8 cellular contexts compared by ENCODE assay signal in genomic region chr6:43668151-43669028, GRCh38. TPM values are rescaled to one million over a fixed set of nuclear protein-coding genes. Genes with fewer than 3 reads are reported as not detected.
A peak's percentile ranks its signal among the peaks of the same experiment; 100 is the strongest.
DNase-seq lines count a peak whose midpoint lies in the region; ATAC-seq and TF ChIP-seq lines count a peak whose summit lies in the region.

No MANE protein-coding gene starts in this region.

- H3K27ac ChIP-seq in HCT116 (ENCODE audit: low read depth, low read length) (peak overlapping the region; percentile 49), lung (ENCODE audit: low read depth in 1 of 2, low read length in 1 of 2) (peak overlapping the region in 1 of 2 donors; percentile 29)

- POLR2A ChIA-PET in HCT116 (lab: Charles Lee) = interaction anchor here (0.9 kb wide), 1 partner anchor 101 kb away, joined by 3 read pairs; the partner anchor contains the start of gene VEGFA
- POLR2A ChIA-PET in activated B cell treated with CpG ODN at 0.5 μM for 24 hours (lab: Charles Lee) = interaction anchor here (0.8 to 3.5 kb wide), 6 partner anchors 12 to 103 kb away, joined by 3 to 30 read pairs (median 8); partner anchors contain the start of gene VEGFA

- peak; percentile 56 for TF ChIP-seq RAD21 in HCT116 (IDR thresholded peaks at IDR 0.05; ENCODE audit: low read depth)

- WGBS in lung, 2 donors = 26 to 32% methylated on average over 16 to 17 of the region's 17 CpGs

- H3K4me3 ChIP-seq in HCT116 (replicated peaks in 1 of 2; ENCODE audit: low read depth in 1 of 2, low read length in 2 of 2) (no peak overlapping the region; a peak in 1 of 4 replicates), lung (no peak overlapping the region)

- H3K79me2 ChIP-seq in HCT116 (ENCODE audit: insufficient read depth, low read length) = no peaks in the 10 kb centered on the region

- H3K27me3 ChIP-seq in HCT116 (ENCODE audit: insufficient read depth, low read length) (no peaks in the 10 kb centered on the region), lung (ENCODE audit: control insufficient read depth, insufficient read depth) (no peaks in the 10 kb centered on the region)

- H3K4me3 Mint-ChIP-seq in activated B cell treated with CpG ODN at 0.5 μM for 24 hours = no peak overlapping the region

- peak overlapping the region; percentile 69 for H3K4me2 ChIP-seq in HCT116 (ENCODE audit: low read length)

- TF ChIP-seq CTCF in HCT116 (IDR thresholded peaks at IDR 0.05 in 2 of 3, conservative IDR thresholded peaks at IDR 0.05 in 1 of 3; ENCODE audit: borderline replicate concordance in 1 of 3, insufficient read depth in 1 of 3, low read depth in 2 of 3, low read length in 2 of 3) = peak; percentile 55 to 78 (median 75)
- no peak for TF ChIP-seq CTCF in activated B cell treated with CpG ODN at 0.5 μM for 24 hours (IDR thresholded peaks at IDR 0.05)
- TF ChIP-seq CTCF in lung (IDR thresholded peaks at IDR 0.05; ENCODE audit: control extremely low read depth, extremely low read depth) = peak; percentile 31

- no peak for TF ChIP-seq POLR2A in HCT116 (IDR thresholded peaks at IDR 0.05; ENCODE audit: borderline replicate concordance, extremely low read depth, insufficient read depth, insufficient read length)

- H3K36me3 ChIP-seq in HCT116 (ENCODE audit: control insufficient read depth in 1 of 2, insufficient read depth in 2 of 2, low read length in 2 of 2) (peaks cover 8 to 15% of the 10 kb centered on the region in 2 experiments; a peak in 3 of 4 replicates), lung (ENCODE audit: control insufficient read depth in 2 of 2, insufficient read depth in 2 of 2, low read length in 2 of 2) (peaks cover 0 to 21% of the 10 kb centered on the region in 2 donors)

- peak overlapping the region; percentile 64 for H3K27ac Mint-ChIP-seq in activated B cell treated with CpG ODN at 0.5 μM for 24 hours

- RAD21 ChIA-PET in HCT116 (lab: Charles Lee; ENCODE audit: low non-redundant PET in 1 of 2, low total read pairs in 2 of 2, uncharacterized antibody in 2 of 2, unreplicated experiment in 2 of 2) = no interaction called here

- no TSS peak for BruUV-seq in HCT116 (replicated peaks; lab: Mats Ljungman, UMichigan)

- H3K4me1 ChIP-seq in HCT116 (ENCODE audit: control insufficient read depth in 1 of 2, insufficient read depth in 2 of 2, low read length in 2 of 2) = peaks cover 11 to 47% of the 10 kb centered on the region in 2 experiments
- peaks cover 2 to 5% of the 10 kb centered on the region in 2 donors for H3K4me1 ChIP-seq in lung (ENCODE audit: control insufficient read depth in 2 of 2, insufficient read depth in 2 of 2, low read length in 2 of 2)

- H2AFZ ChIP-seq in HCT116 (ENCODE audit: low read depth, low read length, poor library complexity, severe bottlenecking) = no peak overlapping the region

- H3K27me3 Mint-ChIP-seq in activated B cell treated with CpG ODN at 0.5 μM for 24 hours = no peaks in the 10 kb centered on the region

- H4K20me1 ChIP-seq in HCT116 (ENCODE audit: insufficient read depth) = no peaks in the 10 kb centered on the region

- H3K9me3 Mint-ChIP-seq in activated B cell treated with CpG ODN at 0.5 μM for 24 hours = no peaks in the 10 kb centered on the region

- CTCF ChIA-PET in HCT116 (lab: Charles Lee) = interaction anchor here (0.7 to 4.6 kb wide), 22 partner anchors 10 to 411 kb away, joined by 3 to 45 read pairs (median 4); partner anchors contain the start of genes GTPBP2 and VEGFA
- CTCF ChIA-PET in activated B cell treated with CpG ODN at 0.5 μM for 24 hours (lab: Charles Lee) = interaction anchor here (0.8 to 7.3 kb wide), 17 partner anchors 15 to 411 kb away, joined by 3 to 99 read pairs (median 6); partner anchors contain the start of gene VEGFA

- DNase-seq in DMS 273 (lab: John Stamatoyannopoulos, UW; ENCODE audit: unreplicated experiment) (peak; percentile 90), HCT116 (ENCODE audit: low read depth, low spot score) (peak; percentile 56), NCI-H2107 treated with DMSO at 0.1 percent for 48 hours (lab: John Stamatoyannopoulos, UW; ENCODE audit: unreplicated experiment) (peak; percentile 78), activated B cell treated with CpG ODN at 0.5 μM for 24 hours (peak; percentile 43), dermis blood vessel endothelial cell (peak; percentile 79), lung (ENCODE audit: low spot score) (peak; percentile 66)
- DNase-seq in stimulated activated CD8-positive, alpha-beta memory T cell treated with anti-CD3 and anti-CD28 coated beads, Interleukin-7, amount 100 ng/mL, for 48 hours (ENCODE audit: extremely low read depth in 1 of 2, low read depth in 1 of 2) = peak; percentile 22 to 37

- H3K9me2 ChIP-seq in HCT116 (ENCODE audit: insufficient read depth) = no peaks in the 10 kb centered on the region

- H3K36me3 Mint-ChIP-seq in activated B cell treated with CpG ODN at 0.5 μM for 24 hours (ENCODE audit: low read depth) = peaks cover 33% of the 10 kb centered on the region

- H3K9ac ChIP-seq in HCT116 (ENCODE audit: low read length) = peak overlapping the region; percentile 12; the same call in 1 of the 2 replicates

- H3K9me3 ChIP-seq in HCT116 (ENCODE audit: control insufficient read depth in 1 of 2, insufficient read depth in 1 of 2, low read depth in 1 of 2, low read length in 2 of 2) (no peaks in the 10 kb centered on the region), lung (ENCODE audit: control insufficient read depth in 2 of 2, insufficient read depth in 1 of 2, low read length in 1 of 2) (no peaks in the 10 kb centered on the region)

- H3K4me1 Mint-ChIP-seq in activated B cell treated with CpG ODN at 0.5 μM for 24 hours = peaks cover 18% of the 10 kb centered on the region

- peak; percentile 85 for ATAC-seq in HCT116
- peak; percentile 77 for ATAC-seq in activated B cell treated with CpG ODN at 0.5 μM for 24 hours (ENCODE audit: low read depth)
- peak; percentile 61 for ATAC-seq in lung (ENCODE audit: insufficient read depth, low FRiP score)
- ATAC-seq in GM18907 (IDR thresholded peaks at IDR 0.05; ENCODE audit: unreplicated experiment) = no peak

- intact Hi-C loops in HCT116 (cut with micrococcal nuclease) = loop anchor here (5.0 kb wide), 2 partner anchors 284 to 766 kb away; no protein-coding TSS in a partner anchor
- intact Hi-C loops in activated B cell treated with CpG ODN at 0.5 μM for 24 hours (cut with micrococcal nuclease) = loop anchor here (1.0 to 5.0 kb wide), 5 partner anchors 19 to 334 kb away; partner anchors contain the start of gene MRPS18A

TF ChIP-seq in HCT116, 20 proteins besides CTCF, POLR2A, EP300 and RAD21 (continues in another document):
- peak; percentile 70 for TF ChIP-seq MAX (IDR thresholded peaks at IDR 0.05)
- no peak; the same call in 1 of the 2 replicates for TF ChIP-seq SIN3A (IDR thresholded peaks at IDR 0.05; ENCODE audit: low read depth)
- TF ChIP-seq TCF7L2 (IDR thresholded peaks at IDR 0.05; ENCODE audit: borderline replicate concordance, extremely low read depth, insufficient read depth, insufficient read length) = no peak
- no peak for TF ChIP-seq ELF1 (IDR thresholded peaks at IDR 0.05; ENCODE audit: borderline replicate concordance, low read depth)
- TF ChIP-seq SP1 (IDR thresholded peaks at IDR 0.05; ENCODE audit: low read depth) = peak; percentile 60
- no peak for TF ChIP-seq ATF3 (IDR thresholded peaks at IDR 0.05)
- TF ChIP-seq FOSL1 (IDR thresholded peaks at IDR 0.05; ENCODE audit: low read depth) = no peak
- TF ChIP-seq YY1 (IDR thresholded peaks at IDR 0.05; ENCODE audit: extremely low read depth, insufficient replicate concordance, low read depth, low read length) = no peak
- peak; percentile 73 for TF ChIP-seq POLR2AphosphoS5 (IDR thresholded peaks at IDR 0.05; ENCODE audit: low read depth, low read length)

RNA-seq across cellular contexts. Expression of gene MRPS18A, which starts 19.2 kb away (rescaled TPM):
- 63.0 TPM for total RNA-seq in HCT116 (2021; ENCODE audit: unreplicated experiment)
- polyA plus RNA-seq in HCT116 (2012) = 84.7 and 96.7 TPM in 2 replicates
- total RNA-seq in activated B cell treated with CpG ODN at 0.5 μM for 24 hours = 57.0 and 59.1 TPM in 2 replicates
- 44.2 and 57.1 TPM in 2 replicates for total RNA-seq in dermis blood vessel endothelial cell
- 10 to 100 TPM; 36.4 to 37.8 TPM for total RNA-seq in lung
- 10 to 100 TPM; 39.2 to 48.4 TPM for polyA plus RNA-seq in lung

RNA-seq across cellular contexts. Expression of gene RSPH9, which starts 23.6 kb away (rescaled TPM):
- total RNA-seq in HCT116 (2021; ENCODE audit: unreplicated experiment) (not detected), activated B cell treated with CpG ODN at 0.5 μM for 24 hours (0.17 TPM in 1 of 2 replicates, not detected in the other), dermis blood vessel endothelial cell (0.23 and 0.34 TPM in 2 replicates), lung (1 to 10 TPM; 5.4 to 6.4 TPM)
- 0.14 and 0.20 TPM in 2 replicates for polyA plus RNA-seq in HCT116 (2012)
- 1 to 10 TPM; 1.7 to 3.8 TPM for polyA plus RNA-seq in lung

RNA-seq across cellular contexts. Expression of gene MAD2L1BP, which starts 32.8 kb away (rescaled TPM):
- total RNA-seq in HCT116 (2021; ENCODE audit: unreplicated experiment) (36.6 TPM), activated B cell treated with CpG ODN at 0.5 μM for 24 hours (40.1 and 40.5 TPM in 2 replicates), dermis blood vessel endothelial cell (38.5 and 51.9 TPM in 2 replicates), lung (10 to 100 TPM; 18.0 to 19.5 TPM)
- 29.2 and 35.3 TPM in 2 replicates for polyA plus RNA-seq in HCT116 (2012)
- polyA plus RNA-seq in lung = 10 to 100 TPM; 14.9 to 29.3 TPM

RNA-seq across cellular contexts. Expression of gene GTPBP2, which starts 39.3 kb away (rescaled TPM):
- total RNA-seq in HCT116 (2021; ENCODE audit: unreplicated experiment) = 98.0 TPM
- 154 and 183 TPM in 2 replicates for polyA plus RNA-seq in HCT116 (2012)
- total RNA-seq in activated B cell treated with CpG ODN at 0.5 μM for 24 hours = 75.7 and 81.4 TPM in 2 replicates
- 43.6 and 49.4 TPM in 2 replicates for total RNA-seq in dermis blood vessel endothelial cell
- total RNA-seq in lung = 10 to 100 TPM; 54.0 to 78.4 TPM
- polyA plus RNA-seq in lung = 10 to 100 TPM; 49.9 to 67.5 TPM

Comparison
In these comparisons a context has a peak if more than half of its experiments do, and no peak if none do; other contexts are left out.
1. DNase-seq: peak in every context shown above with its lines; median percentile 90 in DMS 273; 79 in dermis blood vessel endothelial cell; 78 in NCI-H2107 treated with DMSO at 0.1 percent for 48 hours; 66 in lung; 56 in HCT116; 43 in activated B cell treated with CpG ODN at 0.5 μM for 24 hours; 30 in stimulated activated CD8-positive, alpha-beta memory T cell treated with anti-CD3 and anti-CD28 coated beads, Interleukin-7, amount 100 ng/mL, for 48 hours.